ENCODE assay signal across 16 cellular contexts in the genomic region with DNA sequence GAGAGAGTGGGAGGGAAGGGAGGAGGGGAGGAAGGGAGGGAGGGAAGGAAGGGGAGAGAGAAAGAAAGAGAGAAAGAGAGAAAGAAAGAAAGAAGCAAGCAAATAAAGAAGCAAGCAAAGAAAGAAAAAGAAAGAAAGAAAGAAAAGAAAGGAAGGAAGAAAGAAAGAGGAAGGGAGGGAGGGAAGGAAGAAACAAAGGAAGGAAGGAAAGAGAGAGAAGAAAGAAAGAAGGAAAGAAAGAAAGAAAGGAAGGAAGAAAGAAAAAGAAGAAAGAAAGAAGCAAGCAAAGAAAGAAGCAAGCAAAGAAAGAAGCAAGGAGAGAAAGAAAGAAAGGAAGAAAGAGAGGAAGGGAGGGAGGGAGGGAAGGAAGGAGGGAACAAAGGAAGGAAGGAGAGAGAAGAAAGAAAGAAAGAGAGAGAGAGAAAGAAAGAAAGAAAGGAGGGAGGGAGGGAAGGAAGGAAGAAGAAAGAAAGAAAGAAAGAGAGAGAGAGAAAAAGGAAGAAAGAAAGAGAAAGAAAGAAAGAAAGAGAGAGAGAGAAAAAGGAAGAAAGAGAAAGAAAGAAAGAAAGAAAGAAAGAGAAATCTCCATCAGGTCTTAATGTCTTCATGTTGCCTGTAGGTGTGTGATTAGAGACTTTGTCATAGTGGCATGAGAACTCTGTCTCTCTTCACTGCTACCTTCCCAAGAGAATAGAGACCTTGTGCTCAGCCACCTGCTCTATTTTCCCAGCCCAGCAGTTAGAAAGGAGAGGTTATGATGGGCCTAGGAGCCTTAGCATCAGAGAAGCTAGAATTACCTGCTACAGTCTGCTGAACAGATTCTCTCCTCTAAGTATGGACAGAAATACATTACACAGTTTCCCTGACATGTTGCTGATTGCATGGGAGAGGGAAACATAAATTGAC. TPM values are rescaled to one million over a fixed set of nuclear protein-coding genes. Genes with fewer than 3 reads are reported as not detected.
DNase-seq lines count a peak whose midpoint lies in the region; ATAC-seq, FAIRE-seq and TF ChIP-seq lines count a peak whose summit lies in the region.
"Had no signal": no experiment of that assay in that cellular context is flagged by ENCODE, and none has a peak within 500 bp of the region (broad histone marks: within the 10 kb centered on the region; RNA-seq: fewer than 3 reads in every experiment).

No MANE protein-coding gene starts in this region.

- no peaks in the 10 kb centered on the region for H3K27me3 Mint-ChIP-seq in glutamatergic neuron (ENCODE audit: unreplicated experiment)
- H3K27me3 Mint-ChIP-seq in natural killer cell (ENCODE audit: low read depth in 2 of 2), result peaks cover 22 to 30% of the 10 kb centered on the region in 2 donors

- no peaks in the 10 kb centered on the region for H3K36me3 Mint-ChIP-seq in glutamatergic neuron (ENCODE audit: unreplicated experiment)
- no peaks in the 10 kb centered on the region for H3K36me3 Mint-ChIP-seq in natural killer cell
- H3K36me3 Mint-ChIP-seq: CD8-positive, alpha-beta T cell had no signal

- FAIRE-seq in HTR-8/SVneo (lab: Jason Lieb, UNC) (peak; percentile 83), bronchial epithelial cell (lab: Jason Lieb, UNC) (peak; percentile 75)
- FAIRE-seq: GM12891, GM18507 had no signal

- H3K9me3 Mint-ChIP-seq in glutamatergic neuron (ENCODE audit: unreplicated experiment) (no peaks in the 10 kb centered on the region), natural killer cell (no peaks in the 10 kb centered on the region)
- H3K9me3 Mint-ChIP-seq: CD8-positive, alpha-beta T cell had no signal

- intact Hi-C loops in natural killer cell (cut with micrococcal nuclease), result no loop called here

- H3K36me3 ChIP-seq in bronchial epithelial cell (ENCODE audit: control insufficient read depth, insufficient read depth, low read length), result no peaks in the 10 kb centered on the region
- H3K36me3 ChIP-seq: BLaER1, MG63 had no signal

- no peak overlapping the region for H3K4me3 Mint-ChIP-seq in glutamatergic neuron (ENCODE audit: unreplicated experiment)
- no peak overlapping the region for H3K4me3 Mint-ChIP-seq in natural killer cell
- H3K4me3 Mint-ChIP-seq: CD8-positive, alpha-beta T cell had no signal

- peaks cover 4% of the 10 kb centered on the region for H3K4me1 Mint-ChIP-seq in glutamatergic neuron (ENCODE audit: low read depth, unreplicated experiment)
- no peaks in the 10 kb centered on the region for H3K4me1 Mint-ChIP-seq in natural killer cell

- H3K27ac Mint-ChIP-seq in glutamatergic neuron (ENCODE audit: unreplicated experiment), result no peak overlapping the region
- no peak overlapping the region for H3K27ac Mint-ChIP-seq in natural killer cell
- H3K27ac Mint-ChIP-seq: CD8-positive, alpha-beta T cell had no signal

- H3K27me3 ChIP-seq in bronchial epithelial cell (ENCODE audit: control insufficient read depth, insufficient read depth, low read length), result peaks cover 6% of the 10 kb centered on the region
- H3K27me3 ChIP-seq: BLaER1 had no signal

- no peak overlapping the region for H3K4me3 ChIP-seq in bronchial epithelial cell (ENCODE audit: low read depth, low read length)
- H3K4me3 ChIP-seq: BLaER1, MG63 had no signal

- TF ChIP-seq CTCF in bronchial epithelial cell (IDR thresholded peaks at IDR 0.05; ENCODE audit: insufficient read depth, low read length, severe bottlenecking) (no peak), glutamatergic neuron (IDR thresholded peaks at IDR 0.05; ENCODE audit: partially characterized antibody, unreplicated experiment) (no peak), natural killer cell (IDR thresholded peaks at IDR 0.05) (no peak)

- DNase-seq in NCI-H526 (lab: John Stamatoyannopoulos, UW), result peak; percentile 22 to 29
- no peak for DNase-seq in NCI-H526 treated with DMSO at 0.1 percent for 48 hours (lab: John Stamatoyannopoulos, UW)
- no peak for DNase-seq in HTR-8/SVneo (ENCODE audit: insufficient read length, low spot score)
- no peak for DNase-seq in bronchial epithelial cell (ENCODE audit: low read depth)
- DNase-seq in glutamatergic neuron, result no peak
- no peak for DNase-seq in natural killer cell
- DNase-seq: CD8-positive, alpha-beta T cell; GDM1; Karpas-422; MG63; NCI-H1092 treated with DMSO at 0.1 percent for 48 hours; NCI-H1694 had no signal

- no peak for ATAC-seq in natural killer cell
- ATAC-seq: CD8-positive, alpha-beta T cell; Right ventricle myocardium inferior had no signal

RNA-seq across cellular contexts. Expression of gene SEMG1, which starts 5.0 kb away (rescaled TPM):
- total RNA-seq in bronchial epithelial cell (not detected in 2 replicates), glutamatergic neuron (ENCODE audit: unreplicated experiment) (not detected), natural killer cell (not detected)
- total RNA-seq: CD8-positive, alpha-beta T cell; Right ventricle myocardium inferior had no signal

RNA-seq across cellular contexts. Expression of gene SEMG2, which starts 9.4 kb away (rescaled TPM):
- total RNA-seq in bronchial epithelial cell, result not detected in 2 replicates
- not detected for total RNA-seq in glutamatergic neuron (ENCODE audit: unreplicated experiment)
- total RNA-seq in natural killer cell, result not detected
- total RNA-seq: CD8-positive, alpha-beta T cell; Right ventricle myocardium inferior had no signal

RNA-seq across cellular contexts. Expression of gene PI3, which starts 37.1 kb away (rescaled TPM):
- 15.5 and 110 TPM in 2 replicates for total RNA-seq in bronchial epithelial cell
- not detected for total RNA-seq in glutamatergic neuron (ENCODE audit: unreplicated experiment)
- total RNA-seq in natural killer cell, result 1 to 10 TPM in 1 of 3 donors, not detected in 2; 2.4 TPM
- total RNA-seq: CD8-positive, alpha-beta T cell; Right ventricle myocardium inferior had no signal

RNA-seq across cellular contexts. Expression of gene SLPI, which starts 42.5 kb away (rescaled TPM):
- total RNA-seq in bronchial epithelial cell (854 and 2,253 TPM in 2 replicates), glutamatergic neuron (ENCODE audit: unreplicated experiment) (not detected), natural killer cell (under 1 TPM in 1 of 3 donors, not detected in 2; 0.90 TPM)
- total RNA-seq: CD8-positive, alpha-beta T cell had no signal

Comparison
In these comparisons a context has a peak if more than half of its experiments do, and no peak if none do; other contexts are left out.
1. DNase-seq: peak in NCI-H526 (2 of 2); none in NCI-H526 treated with DMSO at 0.1 percent for 48 hours (single experiment), HTR-8/SVneo (single experiment), bronchial epithelial cell (single experiment), glutamatergic neuron (single experiment) and natural killer cell (single experiment).